Comparison of ENCODE assay signal across 31 cellular contexts in the genomic region with DNA sequence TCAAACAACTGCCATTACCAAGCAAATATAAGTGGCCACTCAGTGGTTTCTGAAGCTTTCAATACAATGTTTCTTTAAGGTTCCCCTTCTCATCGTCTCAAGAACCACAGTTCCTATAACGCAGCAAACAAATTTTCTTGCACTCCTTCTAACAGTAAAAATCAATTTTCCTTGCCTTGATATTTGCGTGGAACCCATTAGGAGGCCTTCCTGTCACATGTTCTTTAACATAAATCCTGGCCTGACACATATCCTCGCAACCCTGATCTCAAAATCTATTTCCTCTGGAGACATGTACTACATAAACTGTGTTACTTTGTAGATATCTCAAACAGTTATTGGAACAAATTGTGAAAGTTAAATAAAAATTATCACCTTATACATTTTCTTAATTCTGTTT.
"Had no signal": no experiment of that assay in that cellular context is flagged by ENCODE, and none has a peak within 500 bp of the region (broad histone marks: within the 10 kb centered on the region; RNA-seq: fewer than 3 reads in every experiment).

No MANE protein-coding gene starts in this region.

- DNase-seq: activated CD4-positive, alpha-beta memory T cell treated with anti-CD3 and anti-CD28 coated beads for 36 hours; activated CD4-positive, alpha-beta T cell treated with anti-CD3 and anti-CD28 coated beads for 36 hours; activated CD4-positive, alpha-beta T cell treated with anti-CD3 and anti-CD28 coated beads, Interleukin-2, amount 10 ng/mL, durations not matched to agents 24 days and 14 days; activated CD4-positive, CD25-positive, alpha-beta regulatory T cell; activated CD4-positive, CD25-positive, alpha-beta regulatory T cell treated with anti-CD3 and anti-CD28 coated beads, Interleukin-2, amount 50 U/mL, for 72 hours; activated CD8-positive, alpha-beta memory T cell treated with anti-CD3 and anti-CD28 coated beads, Interleukin-2, amount 10 ng/mL, durations not matched to agents 7 days and 5 days; activated CD8-positive, alpha-beta memory T cell treated with anti-CD3 and anti-CD28 coated beads, Interleukin-2, amount 50 U/mL, for 4 hours; activated CD8-positive, alpha-beta T cell treated with anti-CD3 and anti-CD28 coated beads, Interleukin-2, amount 10 ng/mL, durations not matched to agents 7 days and 5 days; activated effector memory CD4-positive, alpha-beta T cell treated with anti-CD3 and anti-CD28 coated beads, Interleukin-2, amount 50 U/mL, for 16 hours; activated naive CD4-positive, alpha-beta T cell treated with anti-CD3 and anti-CD28 coated beads for 36 hours; activated naive CD8-positive, alpha-beta T cell treated with anti-CD3 and anti-CD28 coated beads for 36 hours; activated naive CD8-positive, alpha-beta T cell treated with anti-CD3 and anti-CD28 coated beads, Interleukin-2, amount 50 U/mL, for 24 hours; activated T-cell treated with anti-CD3 and anti-CD28 coated beads, Interleukin-2, amount 50 U/mL, for 1 hour; activated T-cell treated with anti-CD3 and anti-CD28 coated beads, Interleukin-2, amount 50 U/mL, for 48 hours; adrenal gland; amygdala; aorta; body of pancreas; caudate nucleus; cortex of kidney; dermis blood vessel endothelial cell; effector CD4-positive, alpha-beta T cell; effector memory CD8-positive, alpha-beta T cell; esophagus squamous epithelium; foreskin melanocyte; head of caudate nucleus; T-helper 17 cell; T1000 had no signal

- H3K27me3 ChIP-seq: adrenal gland, body of pancreas, esophagus squamous epithelium, gastroesophageal sphincter had no signal

- H3K4me3 ChIP-seq: adrenal gland, body of pancreas, esophagus squamous epithelium, gastroesophageal sphincter had no signal

- ATAC-seq: activated CD4-positive, alpha-beta T cell treated with anti-CD3 and anti-CD28 coated beads for 36 hours; activated CD8-positive, alpha-beta memory T cell treated with anti-CD3 and anti-CD28 coated beads, Interleukin-2, amount 10 ng/mL, durations not matched to agents 7 days and 5 days; activated CD8-positive, alpha-beta T cell treated with anti-CD3 and anti-CD28 coated beads, Interleukin-2, amount 10 ng/mL, durations not matched to agents 7 days and 5 days; activated naive CD8-positive, alpha-beta T cell treated with anti-CD3 and anti-CD28 coated beads, Interleukin-2, amount 50 U/mL, for 24 hours; body of pancreas; effector memory CD8-positive, alpha-beta T cell; gastroesophageal sphincter; T-helper 17 cell had no signal

- FAIRE-seq: endothelial cell of umbilical vein had no signal

- H3K9me3 ChIP-seq: adrenal gland, body of pancreas, esophagus squamous epithelium, gastroesophageal sphincter had no signal

- H3K27ac ChIP-seq: adrenal gland, body of pancreas, epithelial cell of prostate, esophagus squamous epithelium, gastroesophageal sphincter had no signal

- H3K36me3 ChIP-seq: adrenal gland, esophagus squamous epithelium, gastroesophageal sphincter had no signal

- H3K4me1 ChIP-seq: adrenal gland, body of pancreas, esophagus squamous epithelium, gastroesophageal sphincter had no signal
